8 cellular contexts compared by ENCODE assay signal in genomic region chr13:46668302-46668720, GRCh38.
DNase-seq lines count a peak whose midpoint lies in the region; ATAC-seq and TF ChIP-seq lines count a peak whose summit lies in the region.

No MANE protein-coding gene starts in this region.

- DNase-seq in AG10803 (ENCODE audit: low read depth) (peak; percentile 91), HL-60 (ENCODE audit: low read depth in 1 of 2, low spot score in 1 of 2) (peak; percentile 20 to 50), astrocyte of the hippocampus (ENCODE audit: low read depth, low spot score) (peak; percentile 68), left lung (peak in 1 of 2 donors; percentile 39), vagina (ENCODE audit: extremely low spot score in 2 of 2) (no peak), H9 (no peak), NCI-H1930 (lab: John Stamatoyannopoulos, UW) (no peak)

- no peaks in the 10 kb centered on the region for H3K23me2 ChIP-seq in H9 (ENCODE audit: insufficient read length, low read depth, low read length, poor library complexity, severe bottlenecking)

- no peak overlapping the region for H3K4me2 ChIP-seq in H9 (ENCODE audit: insufficient read depth, insufficient read length, low read length)

- H3K79me2 ChIP-seq in H9 (ENCODE audit: insufficient read depth, low read length) = no peaks in the 10 kb centered on the region

- no peak overlapping the region for H2BK120ac ChIP-seq in H9 (ENCODE audit: low read depth, low read length, poor library complexity, severe bottlenecking)

- H3K9me3 ChIP-seq in left lung = no peaks in the 10 kb centered on the region
- H3K9me3 ChIP-seq in vagina = no peaks in the 10 kb centered on the region
- no peaks in the 10 kb centered on the region for H3K9me3 ChIP-seq in H9 (ENCODE audit: control insufficient read depth, low read depth, low read length)

- ATAC-seq in GM19023 (IDR thresholded peaks at IDR 0.05; ENCODE audit: unreplicated experiment) = peak; percentile 31
- ATAC-seq in left lung = peak; percentile 72

- no peak overlapping the region for H3K27ac Mint-ChIP-seq in H9

- H3K4me3 Mint-ChIP-seq in H9 = no peak overlapping the region

- no peaks in the 10 kb centered on the region for H3K27me3 Mint-ChIP-seq in H9 (ENCODE audit: low read depth)

- no peak overlapping the region for H2AFZ ChIP-seq in H9 (ENCODE audit: low read length)

- H3K36me3 Mint-ChIP-seq in H9 (ENCODE audit: insufficient read depth in 1 of 3, low read depth in 3 of 3) = peaks cover 0 to 8% (median 2%) of the 10 kb centered on the region in 3 experiments; a peak in 3 of 7 replicates

- H3K4me1 Mint-ChIP-seq in H9 = peaks cover 32 to 43% of the 10 kb centered on the region in 2 experiments

- TF ChIP-seq CTCF in AG10803 (conservative IDR thresholded peaks at IDR 0.05; ENCODE audit: low read length) (no peak), HL-60 (IDR thresholded peaks at IDR 0.05; ENCODE audit: insufficient read depth, low read length) (no peak), left lung (IDR thresholded peaks at IDR 0.05) (no peak), vagina (IDR thresholded peaks at IDR 0.05) (no peak), H9 (conservative IDR thresholded peaks at IDR 0.05) (no peak)

- no peak overlapping the region for H3K14ac ChIP-seq in H9 (ENCODE audit: insufficient read depth, low read length)

- no peaks in the 10 kb centered on the region for H3K27me3 ChIP-seq in HL-60 (ENCODE audit: insufficient read depth, poor library complexity, severe bottlenecking)
- no peaks in the 10 kb centered on the region for H3K27me3 ChIP-seq in left lung
- no peaks in the 10 kb centered on the region for H3K27me3 ChIP-seq in vagina
- H3K27me3 ChIP-seq in H9 (ENCODE audit: insufficient read depth, low read length) = no peaks in the 10 kb centered on the region

- no peaks in the 10 kb centered on the region for H3K79me1 ChIP-seq in H9 (ENCODE audit: insufficient read depth, low read depth, low read length, poor library complexity, severe bottlenecking)

- no peak overlapping the region for H3K23ac ChIP-seq in H9 (ENCODE audit: insufficient read length, low read depth, low read length)

- peak overlapping the region; percentile 53 for H3K4me3 ChIP-seq in AG10803 (ENCODE audit: low read length)
- no peak overlapping the region for H3K4me3 ChIP-seq in HL-60 (replicated peaks; ENCODE audit: insufficient read depth, low read length)
- H3K4me3 ChIP-seq in left lung = no peak overlapping the region
- H3K4me3 ChIP-seq in vagina = peak overlapping the region; percentile 2 to 23

- H3K4me1 ChIP-seq in left lung (peaks cover 0 to 38% of the 10 kb centered on the region in 2 donors), vagina (peaks cover 48% of the 10 kb centered on the region), H9 (ENCODE audit: insufficient read depth, low read length) (peaks cover 18% of the 10 kb centered on the region)

- H4K5ac ChIP-seq in H9 (ENCODE audit: insufficient read length, low read depth, low read length) = no peak overlapping the region

- no CpG with 5 or more reads among the region's 3 CpGs for WGBS in H9 (ENCODE audit: extremely low coverage, insufficient read length, low lambda C conversion rate)

- H2BK20ac ChIP-seq in H9 (ENCODE audit: low read depth, low read length, poor library complexity, severe bottlenecking) = no peak overlapping the region

- H3K9ac ChIP-seq in H9 (ENCODE audit: extremely low read depth, insufficient read length, low read length) = no peak overlapping the region

- no peak overlapping the region for H3K4ac ChIP-seq in H9 (ENCODE audit: low read depth, low read length)

- H3K36me3 ChIP-seq in left lung (peaks cover 0 to 3% of the 10 kb centered on the region in 2 donors), vagina (no peaks in the 10 kb centered on the region)

- intact Hi-C loops in left lung (cut with DNase I) (no loop called here), vagina (cut with DNase I) (no loop called here)

- H2BK15ac ChIP-seq in H9 (ENCODE audit: low read depth, low read length) = no peak overlapping the region

- no peaks in the 10 kb centered on the region for H3K9me3 Mint-ChIP-seq in H9

- no peak overlapping the region for H4K91ac ChIP-seq in H9 (ENCODE audit: insufficient read length, low read depth, low read length)

- H3T11ph ChIP-seq in H9 (ENCODE audit: low read length) = no peak overlapping the region

- H2BK5ac ChIP-seq in H9 (ENCODE audit: insufficient read length, low read length) = no peak overlapping the region

- H3K56ac ChIP-seq in H9 (ENCODE audit: insufficient read length, low read depth, low read length) = no peak overlapping the region

- H2BK12ac ChIP-seq in H9 (ENCODE audit: insufficient read length, low read depth, low read length) = no peak overlapping the region

- no peak for TF ChIP-seq POLR2A in vagina (IDR thresholded peaks at IDR 0.05)

- no peak overlapping the region for H3K18ac ChIP-seq in H9 (ENCODE audit: insufficient read length, low read depth, low read length)

- no peak overlapping the region for H4K8ac ChIP-seq in H9 (replicated peaks; ENCODE audit: insufficient read length, low read depth, low read length)

- H4K20me1 ChIP-seq in H9 (ENCODE audit: control insufficient read depth, insufficient read depth, insufficient read length) = no peaks in the 10 kb centered on the region

- H3K27ac ChIP-seq in HL-60 (replicated peaks) (no peak overlapping the region), left lung (peak overlapping the region; percentile 62 to 70), vagina (peak overlapping the region; percentile 72), H9 (ENCODE audit: insufficient read length, low read depth, low read length) (no peak overlapping the region)

- no peak overlapping the region for H2AK5ac ChIP-seq in H9 (ENCODE audit: insufficient read length, low read length)

Comparison
In these comparisons a context has a peak if more than half of its experiments do, and no peak if none do; other contexts are left out.
1. DNase-seq: peak in AG10803 (single experiment), HL-60 (2 of 2) and astrocyte of the hippocampus (single experiment); none in vagina (0 of 2), H9 (single experiment) and NCI-H1930 (0 of 2).
2. H3K4me3 ChIP-seq: peak in AG10803 (single experiment) and vagina (2 of 2); none in HL-60 (single experiment) and left lung (0 of 2).
3. H3K27ac ChIP-seq: peak in left lung (2 of 2) and vagina (single experiment); none in HL-60 (single experiment) and H9 (single experiment).